2 cellular contexts compared by ENCODE assay signal in genomic region chr5:113367586-113367985, GRCh38.
A peak's percentile ranks its signal among the peaks of the same experiment; 100 is the strongest.
TF ChIP-seq lines count a peak whose summit lies in the region.

No MANE protein-coding gene starts in this region.

TF ChIP-seq in SK-N-SH treated with all-trans-retinoic acid at 6 μM for 48 hours, 23 proteins besides CTCF, POLR2A, EP300 and RAD21:
- TF ChIP-seq, protein P1, sequence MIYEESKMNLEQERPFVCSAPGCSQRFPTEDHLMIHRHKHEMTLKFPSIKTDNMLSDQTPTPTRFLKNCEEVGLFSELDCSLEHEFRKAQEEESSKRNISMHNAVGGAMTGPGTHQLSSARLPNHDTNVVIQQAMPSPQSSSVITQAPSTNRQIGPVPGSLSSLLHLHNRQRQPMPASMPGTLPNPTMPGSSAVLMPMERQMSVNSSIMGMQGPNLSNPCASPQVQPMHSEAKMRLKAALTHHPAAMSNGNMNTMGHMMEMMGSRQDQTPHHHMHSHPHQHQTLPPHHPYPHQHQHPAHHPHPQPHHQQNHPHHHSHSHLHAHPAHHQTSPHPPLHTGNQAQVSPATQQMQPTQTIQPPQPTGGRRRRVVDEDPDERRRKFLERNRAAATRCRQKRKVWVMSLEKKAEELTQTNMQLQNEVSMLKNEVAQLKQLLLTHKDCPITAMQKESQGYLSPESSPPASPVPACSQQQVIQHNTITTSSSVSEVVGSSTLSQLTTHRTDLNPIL (CRISPR knock-in tag; IDR thresholded peaks at IDR 0.05; ENCODE audit: low read depth) = peak; percentile 15; the same call in 1 of the 2 replicates
- TF ChIP-seq PPARA (CRISPR knock-in tag; IDR thresholded peaks at IDR 0.05; ENCODE audit: borderline replicate concordance) (no peak), TCF4 (CRISPR knock-in tag; IDR thresholded peaks at IDR 0.05; ENCODE audit: borderline replicate concordance) (peak; percentile 33; the same call in 1 of the 2 replicates), TOX (CRISPR knock-in tag; IDR thresholded peaks at IDR 0.05; ENCODE audit: borderline replicate concordance) (no peak), SNAI2 (CRISPR knock-in tag; IDR thresholded peaks at IDR 0.05) (0 out of 2 replicates have a peak, but pooled peaks have one; percentile 20), OSR1 (CRISPR knock-in tag; IDR thresholded peaks at IDR 0.05) (no peak), GLIS3 (CRISPR knock-in tag; IDR thresholded peaks at IDR 0.05) (0 out of 2 replicates have a peak, but pooled peaks have one; percentile 22), ISL1 (CRISPR knock-in tag; IDR thresholded peaks at IDR 0.05) (peak; percentile 66)
- TF ChIP-seq, protein P2, sequence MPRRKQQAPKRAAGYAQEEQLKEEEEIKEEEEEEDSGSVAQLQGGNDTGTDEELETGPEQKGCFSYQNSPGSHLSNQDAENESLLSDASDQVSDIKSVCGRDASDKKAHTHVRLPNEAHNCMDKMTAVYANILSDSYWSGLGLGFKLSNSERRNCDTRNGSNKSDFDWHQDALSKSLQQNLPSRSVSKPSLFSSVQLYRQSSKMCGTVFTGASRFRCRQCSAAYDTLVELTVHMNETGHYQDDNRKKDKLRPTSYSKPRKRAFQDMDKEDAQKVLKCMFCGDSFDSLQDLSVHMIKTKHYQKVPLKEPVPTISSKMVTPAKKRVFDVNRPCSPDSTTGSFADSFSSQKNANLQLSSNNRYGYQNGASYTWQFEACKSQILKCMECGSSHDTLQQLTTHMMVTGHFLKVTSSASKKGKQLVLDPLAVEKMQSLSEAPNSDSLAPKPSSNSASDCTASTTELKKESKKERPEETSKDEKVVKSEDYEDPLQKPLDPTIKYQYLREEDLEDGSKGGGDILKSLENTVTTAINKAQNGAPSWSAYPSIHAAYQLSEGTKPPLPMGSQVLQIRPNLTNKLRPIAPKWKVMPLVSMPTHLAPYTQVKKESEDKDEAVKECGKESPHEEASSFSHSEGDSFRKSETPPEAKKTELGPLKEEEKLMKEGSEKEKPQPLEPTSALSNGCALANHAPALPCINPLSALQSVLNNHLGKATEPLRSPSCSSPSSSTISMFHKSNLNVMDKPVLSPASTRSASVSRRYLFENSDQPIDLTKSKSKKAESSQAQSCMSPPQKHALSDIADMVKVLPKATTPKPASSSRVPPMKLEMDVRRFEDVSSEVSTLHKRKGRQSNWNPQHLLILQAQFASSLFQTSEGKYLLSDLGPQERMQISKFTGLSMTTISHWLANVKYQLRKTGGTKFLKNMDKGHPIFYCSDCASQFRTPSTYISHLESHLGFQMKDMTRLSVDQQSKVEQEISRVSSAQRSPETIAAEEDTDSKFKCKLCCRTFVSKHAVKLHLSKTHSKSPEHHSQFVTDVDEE (CRISPR knock-in tag; IDR thresholded peaks at IDR 0.05) = peak; percentile 49; the same call in 1 of the 2 replicates
- TF ChIP-seq, protein P3, sequence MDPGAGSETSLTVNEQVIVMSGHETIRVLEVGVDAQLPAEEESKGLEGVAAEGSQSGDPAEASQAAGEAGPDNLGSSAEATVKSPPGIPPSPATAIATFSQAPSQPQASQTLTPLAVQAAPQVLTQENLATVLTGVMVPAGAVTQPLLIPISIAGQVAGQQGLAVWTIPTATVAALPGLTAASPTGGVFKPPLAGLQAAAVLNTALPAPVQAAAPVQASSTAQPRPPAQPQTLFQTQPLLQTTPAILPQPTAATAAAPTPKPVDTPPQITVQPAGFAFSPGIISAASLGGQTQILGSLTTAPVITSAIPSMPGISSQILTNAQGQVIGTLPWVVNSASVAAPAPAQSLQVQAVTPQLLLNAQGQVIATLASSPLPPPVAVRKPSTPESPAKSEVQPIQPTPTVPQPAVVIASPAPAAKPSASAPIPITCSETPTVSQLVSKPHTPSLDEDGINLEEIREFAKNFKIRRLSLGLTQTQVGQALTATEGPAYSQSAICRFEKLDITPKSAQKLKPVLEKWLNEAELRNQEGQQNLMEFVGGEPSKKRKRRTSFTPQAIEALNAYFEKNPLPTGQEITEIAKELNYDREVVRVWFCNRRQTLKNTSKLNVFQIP (CRISPR knock-in tag; IDR thresholded peaks at IDR 0.05; ENCODE audit: borderline replicate concordance, low read depth) = no peak

TF ChIP-seq in endothelial cell of umbilical vein, 7 proteins besides CTCF, POLR2A, EP300 and RAD21 (continued from another document):
- TF ChIP-seq GATA2 (IDR thresholded peaks at IDR 0.05; ENCODE audit: insufficient read depth, insufficient read length, low read depth, low read length) (no peak), MYC (IDR thresholded peaks at IDR 0.05; ENCODE audit: low read depth, low read length) (no peak), EZH2 (IDR thresholded peaks at IDR 0.05; ENCODE audit: borderline replicate concordance, low read depth, low read length, severe bottlenecking) (no peak)
TF ChIP-seq in endothelial cell of umbilical vein: peak in this region for 0.
